ENCODE assay signal across 13 cellular contexts in the genomic region with DNA sequence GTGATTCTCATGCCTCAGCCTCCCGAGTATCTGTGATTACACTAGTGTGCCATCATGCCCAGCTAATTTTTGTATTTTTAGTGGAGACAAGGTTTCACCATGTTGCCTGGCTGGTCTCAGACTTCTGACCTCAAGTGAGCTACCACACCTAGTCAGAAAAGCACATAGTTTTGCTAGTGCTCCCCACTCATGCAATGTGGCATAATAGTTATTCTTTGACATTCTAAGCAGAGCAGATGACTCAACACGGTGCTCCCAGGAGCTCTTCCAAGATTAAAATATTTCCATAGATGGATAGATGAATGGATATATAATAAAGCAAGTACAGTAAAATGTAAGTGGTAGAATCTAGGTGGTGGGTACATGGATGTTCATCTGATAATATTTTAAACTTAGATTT. TPM values are rescaled to one million over a fixed set of nuclear protein-coding genes. Genes with fewer than 3 reads are reported as not detected.
DNase-seq lines count a peak whose midpoint lies in the region; ATAC-seq, FAIRE-seq and TF ChIP-seq lines count a peak whose summit lies in the region.
"Had no signal": no experiment of that assay in that cellular context is flagged by ENCODE, and none has a peak within 500 bp of the region (broad histone marks: within the 10 kb centered on the region; RNA-seq: fewer than 3 reads in every experiment).

No MANE protein-coding gene starts in this region.

- no peak overlapping the region for H3K27ac Mint-ChIP-seq in astrocyte (ENCODE audit: unreplicated experiment)
- H3K27ac Mint-ChIP-seq: H9 had no signal

- peaks cover 3% of the 10 kb centered on the region for H3K9me3 Mint-ChIP-seq in astrocyte (ENCODE audit: unreplicated experiment)
- H3K9me3 Mint-ChIP-seq: IgD-negative memory B cell had no signal

- no peaks in the 10 kb centered on the region for H3K27me3 Mint-ChIP-seq in astrocyte (ENCODE audit: low read depth, unreplicated experiment)
- H3K27me3 Mint-ChIP-seq: IgD-negative memory B cell had no signal

- 0 out of 2 replicates have a peak overlapping the region, but pooled peaks have one; percentile 6 for H3K27ac ChIP-seq in GM23248
- no peak overlapping the region for H3K27ac ChIP-seq in astrocyte (ENCODE audit: low read depth, low read length)
- H3K27ac ChIP-seq in pancreas = no peak overlapping the region
- H3K27ac ChIP-seq: BLaER1, PC-9 had no signal

- WGBS in GM23248 (ENCODE audit: low coverage in 1 of 2, low lambda C conversion rate in 2 of 2, missing lambda C conversion rate in 2 of 2), 2 experiments = 66 to 71% methylated on average over 2 of the region's 2 CpGs
- 52 to 67% methylated on average over 2 of the region's 2 CpGs for WGBS in pancreas, 2 donors

- H2AFZ ChIP-seq in GM23248 = no peak overlapping the region
- no peak overlapping the region for H2AFZ ChIP-seq in astrocyte (ENCODE audit: low read depth, low read length)
- H2AFZ ChIP-seq: PC-9 had no signal

- no peak for TF ChIP-seq CTCF in astrocyte (IDR thresholded peaks at IDR 0.05; ENCODE audit: insufficient read depth, low read depth, low read length)
- TF ChIP-seq CTCF in fibroblast of mammary gland (conservative IDR thresholded peaks at IDR 0.05; ENCODE audit: control insufficient read depth, insufficient read depth, low read depth, low read length) = no peak
- TF ChIP-seq CTCF in pancreas (IDR thresholded peaks at IDR 0.05) = no peak

- H4K20me1 ChIP-seq in GM23248 (ENCODE audit: insufficient read depth) (no peaks in the 10 kb centered on the region), astrocyte (ENCODE audit: insufficient read depth, low read length) (no peaks in the 10 kb centered on the region)
- H4K20me1 ChIP-seq: BLaER1 had no signal

- no peak for FAIRE-seq in astrocyte (lab: Jason Lieb, UNC)
- no peak for FAIRE-seq in pancreas (lab: Jason Lieb, UNC)

- H3K4me1 Mint-ChIP-seq in astrocyte (ENCODE audit: low read depth, unreplicated experiment) = peaks cover 5% of the 10 kb centered on the region
- H3K4me1 Mint-ChIP-seq: H9, IgD-negative memory B cell had no signal

- intact Hi-C loops in pancreas (cut with DNase I) = loop anchor here in 1 of 3 donors (10.0 kb wide), 1 partner anchor 314 kb away; no protein-coding TSS in a partner anchor

- peaks cover 25% of the 10 kb centered on the region for H3K4me1 ChIP-seq in GM23248 (ENCODE audit: insufficient read depth)
- H3K4me1 ChIP-seq in astrocyte (ENCODE audit: insufficient read depth, low read length) = peaks cover 8% of the 10 kb centered on the region
- no peaks in the 10 kb centered on the region for H3K4me1 ChIP-seq in pancreas
- H3K4me1 ChIP-seq: BLaER1 had no signal

- H3K27me3 ChIP-seq in GM23248 (replicated peaks; ENCODE audit: insufficient read depth) (no peaks in the 10 kb centered on the region), astrocyte (ENCODE audit: insufficient read depth, low read length) (no peaks in the 10 kb centered on the region), pancreas (no peaks in the 10 kb centered on the region)
- H3K27me3 ChIP-seq: BLaER1 had no signal

- no peaks in the 10 kb centered on the region for H3K36me3 Mint-ChIP-seq in astrocyte (ENCODE audit: low read depth, unreplicated experiment)

- H3K9ac ChIP-seq in GM23248 (no peak overlapping the region), astrocyte (ENCODE audit: low read length) (no peak overlapping the region)
- H3K9ac ChIP-seq: BLaER1 had no signal

- peak; percentile 62 for DNase-seq in GM23248
- DNase-seq in astrocyte (ENCODE audit: low read depth) = peak; percentile 47
- peak; percentile 49 for DNase-seq in fibroblast of mammary gland (ENCODE audit: low read depth)
- no peak for DNase-seq in stimulated activated CD4-positive, alpha-beta T cell treated with anti-CD3 and anti-CD28 coated beads, Interleukin-15, amount 100 ng/mL, for 24 hours
- no peak for DNase-seq in pancreas
- no peak for DNase-seq in NCI-H2171 treated with DMSO at 0.1 percent for 48 hours (lab: John Stamatoyannopoulos, UW)
- DNase-seq in NCI-H1417 (lab: John Stamatoyannopoulos, UW) = no peak
- DNase-seq: DMS 273 treated with DMSO at 0.1 percent for 48 hours, H9, NCI-H748 treated with DMSO at 0.1 percent for 48 hours, PC-9 had no signal

- no peak for ATAC-seq in pancreas

- no peak overlapping the region for H3K4me3 Mint-ChIP-seq in astrocyte (ENCODE audit: unreplicated experiment)
- H3K4me3 Mint-ChIP-seq: H9, IgD-negative memory B cell had no signal

- no peaks in the 10 kb centered on the region for H3K9me2 ChIP-seq in GM23248 (ENCODE audit: insufficient read depth)

- in situ Hi-C loops in GM23248 (cut with MboI) = no loop called here

- no peaks in the 10 kb centered on the region for H3K79me2 ChIP-seq in GM23248 (ENCODE audit: insufficient read depth)
- H3K79me2 ChIP-seq in astrocyte (ENCODE audit: insufficient read depth, low read length) = no peaks in the 10 kb centered on the region

- no peaks in the 10 kb centered on the region for H3K9me3 ChIP-seq in GM23248 (ENCODE audit: low read depth)
- H3K9me3 ChIP-seq in astrocyte (ENCODE audit: insufficient read depth, low read depth, low read length) = no peaks in the 10 kb centered on the region
- H3K9me3 ChIP-seq in pancreas = no peaks in the 10 kb centered on the region

- H3K4me2 ChIP-seq in GM23248 (ENCODE audit: unreplicated experiment) (no peak overlapping the region), astrocyte (ENCODE audit: low read length) (no peak overlapping the region)
- H3K4me2 ChIP-seq: BLaER1, PC-9 had no signal

- peaks cover 21% of the 10 kb centered on the region for H3F3A ChIP-seq in GM23248 (ENCODE audit: insufficient read depth)

- H3K4me3 ChIP-seq in GM23248 (no peak overlapping the region), astrocyte (ENCODE audit: insufficient read depth, low read depth, low read length) (no peak overlapping the region), fibroblast of mammary gland (ENCODE audit: control insufficient read depth, low read depth, low read length) (no peak overlapping the region), pancreas (no peak overlapping the region)
- H3K4me3 ChIP-seq: BLaER1, PC-9 had no signal

- H3K36me3 ChIP-seq in GM23248 (ENCODE audit: low read depth) (no peaks in the 10 kb centered on the region), astrocyte (ENCODE audit: insufficient read depth, low read length) (no peaks in the 10 kb centered on the region), pancreas (no peaks in the 10 kb centered on the region)
- H3K36me3 ChIP-seq: BLaER1 had no signal

RNA-seq across cellular contexts. Expression of a gene that starts 53.1 kb away (rescaled TPM):
- total RNA-seq in GM23248 (2014; rRNA removed; shearing (Covaris generic)) = 8.5 and 11.5 TPM in 2 replicates
- polyA plus RNA-seq in GM23248 (2016; fragmentation: Nextera tagmentation; extraction: Ambion mirVana) (6.1 and 7.2 TPM in 2 replicates), pancreas (1 to 10 TPM; 5.2 to 6.9 TPM)
- total RNA-seq in astrocyte (15.3 and 17.6 TPM in 2 replicates), pancreas (10 to 100 TPM in 2 of 6 donors, 1 to 10 TPM in 4; 5.4 to 12.2 (median 8.3) TPM)

Comparison
In these comparisons a context has a peak if more than half of its experiments do, and no peak if none do; other contexts are left out.
1. DNase-seq: peak in GM23248 (single experiment), astrocyte (single experiment) and fibroblast of mammary gland (single experiment); none in stimulated activated CD4-positive, alpha-beta T cell treated with anti-CD3 and anti-CD28 coated beads, Interleukin-15, amount 100 ng/mL, for 24 hours (single experiment), pancreas (0 of 6), NCI-H2171 treated with DMSO at 0.1 percent for 48 hours (single experiment) and NCI-H1417 (0 of 3).